ENCODE assay signal across 19 cellular contexts in genomic region chr16:10997485-10997884, GRCh38.
"Had no signal": no experiment of that assay in that cellular context is flagged by ENCODE, and none has a peak within 500 bp of the region (broad histone marks: within the 10 kb centered on the region; RNA-seq: fewer than 3 reads in every experiment).

No MANE protein-coding gene starts in this region.

- H3K4me1 Mint-ChIP-seq: neural crest cell had no signal

- H3K27me3 Mint-ChIP-seq: effector memory CD8-positive, alpha-beta T cell; type B pancreatic cell had no signal

- H3K36me3 Mint-ChIP-seq: natural killer cell had no signal

- ATAC-seq: effector memory CD8-positive, alpha-beta T cell; gastrocnemius medialis; heart right ventricle; left lobe of liver; natural killer cell; sciatic nerve; stimulated activated naive CD8-positive, alpha-beta T cell treated with anti-CD3 and anti-CD28 coated beads, Interleukin-15, Interleukin-2, amounts not matched to agents 100 U/mL and 50 U/mL, for 24 hours had no signal

- H3K27ac Mint-ChIP-seq: natural killer cell, type B pancreatic cell had no signal

- DNase-seq: effector memory CD8-positive, alpha-beta T cell; gastrocnemius medialis; heart right ventricle; hypothalamus; kidney glomerular epithelial cell; mammary epithelial cell; natural killer cell; posterior cingulate gyrus; stimulated activated CD4-positive, alpha-beta T cell treated with anti-CD3 and anti-CD28 coated beads, Interleukin-2, amount 100 ng/mL, for 24 hours; stimulated activated CD4-positive, alpha-beta T cell treated with anti-CD3 and anti-CD28 coated beads, Interleukin-4, amount 100 ng/mL, for 4 hours; stimulated activated naive CD8-positive, alpha-beta T cell treated with anti-CD3 and anti-CD28 coated beads, Interleukin-15, Interleukin-2, amounts not matched to agents 100 U/mL and 50 U/mL, for 24 hours; thyroid gland; uterus had no signal

- H3K4me3 Mint-ChIP-seq: effector memory CD8-positive, alpha-beta T cell; natural killer cell; neural crest cell; type B pancreatic cell had no signal

- H3K9me3 Mint-ChIP-seq: effector memory CD8-positive, alpha-beta T cell; natural killer cell; neural crest cell; type B pancreatic cell had no signal

- H3K9me3 ChIP-seq: esophagus muscularis mucosa, gastrocnemius medialis, heart right ventricle, suprapubic skin, thyroid gland, uterus had no signal
